2 cellular contexts compared by ENCODE assay signal in genomic region chr2:105244443-105244842, GRCh38.
A peak's percentile ranks its signal among the peaks of the same experiment; 100 is the strongest.
TF ChIP-seq lines count a peak whose summit lies in the region.

No MANE protein-coding gene starts in this region.

TF ChIP-seq in GM12891, 5 proteins besides CTCF, POLR2A, EP300 and RAD21 (continued from another document):
- TF ChIP-seq POLR2AphosphoS5 (IDR thresholded peaks at IDR 0.05; ENCODE audit: low read depth, low read length): no peak

TF ChIP-seq in K562, 482 proteins besides CTCF, POLR2A, EP300 and RAD21 (continued from another document):
- TF ChIP-seq, protein P1, sequence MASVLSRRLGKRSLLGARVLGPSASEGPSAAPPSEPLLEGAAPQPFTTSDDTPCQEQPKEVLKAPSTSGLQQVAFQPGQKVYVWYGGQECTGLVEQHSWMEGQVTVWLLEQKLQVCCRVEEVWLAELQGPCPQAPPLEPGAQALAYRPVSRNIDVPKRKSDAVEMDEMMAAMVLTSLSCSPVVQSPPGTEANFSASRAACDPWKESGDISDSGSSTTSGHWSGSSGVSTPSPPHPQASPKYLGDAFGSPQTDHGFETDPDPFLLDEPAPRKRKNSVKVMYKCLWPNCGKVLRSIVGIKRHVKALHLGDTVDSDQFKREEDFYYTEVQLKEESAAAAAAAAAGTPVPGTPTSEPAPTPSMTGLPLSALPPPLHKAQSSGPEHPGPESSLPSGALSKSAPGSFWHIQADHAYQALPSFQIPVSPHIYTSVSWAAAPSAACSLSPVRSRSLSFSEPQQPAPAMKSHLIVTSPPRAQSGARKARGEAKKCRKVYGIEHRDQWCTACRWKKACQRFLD (CRISPR knock-in tag; IDR thresholded peaks at IDR 0.05): no peak
- peak; percentile 72 for TF ChIP-seq SPI1 (IDR thresholded peaks at IDR 0.05; ENCODE audit: borderline replicate concordance, low read depth, low read length)
- TF ChIP-seq ZNF318 (IDR thresholded peaks at IDR 0.05; ENCODE audit: borderline replicate concordance in 1 of 2, low read depth in 1 of 2): no peak
- no peak for TF ChIP-seq CSDE1 (IDR thresholded peaks at IDR 0.05)
